Comparison of ENCODE assay signal across 13 cellular contexts in the genomic region with DNA sequence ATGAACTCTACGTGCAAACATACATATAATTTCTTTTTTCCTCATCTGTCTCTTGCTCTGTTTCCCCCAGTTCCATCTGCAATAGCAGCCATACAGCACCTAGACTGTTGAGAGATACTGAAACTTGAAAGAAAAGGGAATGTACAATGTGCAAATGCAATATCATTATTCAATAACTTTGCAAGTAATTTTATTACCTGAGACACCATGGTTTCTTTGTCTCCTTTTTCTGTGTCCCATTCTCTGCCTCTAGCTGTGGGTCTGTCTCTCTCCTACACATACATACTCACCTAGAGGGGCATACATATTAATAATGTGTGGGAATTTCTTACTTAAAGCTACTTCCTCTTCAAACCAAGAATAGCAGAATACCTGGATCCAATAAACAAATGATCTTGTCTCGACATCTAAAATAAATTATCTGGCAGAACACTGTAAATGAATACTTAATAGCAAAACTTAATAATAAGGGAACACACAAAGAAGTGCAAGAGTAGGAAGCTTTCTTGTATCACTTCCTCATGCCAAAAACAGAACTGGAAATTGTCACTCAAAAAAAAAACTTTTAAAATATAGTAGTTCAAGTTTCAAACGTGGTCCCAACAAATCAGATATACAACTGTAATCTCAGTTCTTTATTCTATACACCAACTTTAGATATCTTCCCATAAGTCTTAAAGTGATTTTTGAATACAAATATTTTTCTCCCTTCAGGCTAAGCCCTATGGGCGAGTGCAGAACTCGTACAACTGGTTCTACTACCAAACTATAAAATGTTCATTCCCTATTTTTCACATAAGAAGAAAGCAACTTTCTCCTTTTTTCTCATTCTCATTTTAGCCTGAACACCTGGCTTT.
A peak's percentile ranks its signal among the peaks of the same experiment; 100 is the strongest.
DNase-seq lines count a peak whose midpoint lies in the region; ATAC-seq and TF ChIP-seq lines count a peak whose summit lies in the region.
"Had no signal": no experiment of that assay in that cellular context is flagged by ENCODE, and none has a peak within 500 bp of the region (broad histone marks: within the 10 kb centered on the region; RNA-seq: fewer than 3 reads in every experiment).

No MANE protein-coding gene starts in this region.

- peak; percentile 63 for ATAC-seq in GM18870 (IDR thresholded peaks at IDR 0.05; ENCODE audit: unreplicated experiment)
- ATAC-seq in GM21786 (IDR thresholded peaks at IDR 0.05; ENCODE audit: unreplicated experiment): peak; percentile 50
- ATAC-seq in HG03469 (IDR thresholded peaks at IDR 0.05; ENCODE audit: unreplicated experiment): peak; percentile 39
- ATAC-seq in memory B cell (ENCODE audit: low read depth): peak; percentile 86
- ATAC-seq in natural killer cell: no peak

- H3K27me3 Mint-ChIP-seq in memory B cell: no peaks in the 10 kb centered on the region
- H3K27me3 Mint-ChIP-seq in natural killer cell (ENCODE audit: low read depth in 2 of 2): no peaks in the 10 kb centered on the region
- H3K27me3 Mint-ChIP-seq: brain had no signal

- H3K4me1 Mint-ChIP-seq in memory B cell (peaks cover 26% of the 10 kb centered on the region), natural killer cell (no peaks in the 10 kb centered on the region)

- H3K27ac Mint-ChIP-seq in memory B cell (no peak overlapping the region), natural killer cell (no peak overlapping the region)
- H3K27ac Mint-ChIP-seq: brain; T-helper 2 cell treated with Interferon-gamma antibody and Interleukin-4, amounts not matched to agents 5 μg/mL and 100 μg/mL, for 36 hours had no signal

- no peak for TF ChIP-seq CTCF in natural killer cell (IDR thresholded peaks at IDR 0.05)

- H3K4me3 Mint-ChIP-seq in memory B cell (peak overlapping the region; percentile 51), natural killer cell (no peak overlapping the region)
- H3K4me3 Mint-ChIP-seq: brain; T-helper 2 cell treated with Interferon-gamma antibody and Interleukin-4, amounts not matched to agents 5 μg/mL and 100 μg/mL, for 36 hours had no signal

- no peaks in the 10 kb centered on the region for H3K9me3 Mint-ChIP-seq in memory B cell
- no peaks in the 10 kb centered on the region for H3K9me3 Mint-ChIP-seq in natural killer cell
- H3K9me3 Mint-ChIP-seq: brain; T-helper 2 cell treated with Interferon-gamma antibody and Interleukin-4, amounts not matched to agents 5 μg/mL and 100 μg/mL, for 36 hours had no signal

- no peaks in the 10 kb centered on the region for H3K36me3 Mint-ChIP-seq in memory B cell
- H3K36me3 Mint-ChIP-seq in natural killer cell: no peaks in the 10 kb centered on the region
- H3K36me3 Mint-ChIP-seq: brain had no signal

- intact Hi-C loops in natural killer cell (cut with micrococcal nuclease): no loop called here

- DNase-seq in memory B cell (ENCODE audit: low spot score in 2 of 2): peak in 1 of 2 donors; percentile 9
- no peak for DNase-seq in COLO829 (ENCODE audit: low spot score)
- DNase-seq in natural killer cell: no peak
- DNase-seq in DMS 273 treated with DMSO at 0.1 percent for 48 hours (lab: John Stamatoyannopoulos, UW): no peak
- no peak for DNase-seq in activated T-cell treated with anti-CD3 and anti-CD28 coated beads, Interleukin-2, amount 50 U/mL, for 48 hours
- DNase-seq: DMS79, MG63, NCI-H748 treated with DMSO at 0.1 percent for 48 hours had no signal

Comparison
In these comparisons a context has a peak if more than half of its experiments do, and no peak if none do; other contexts are left out.
1. ATAC-seq: peak in GM18870 (single experiment), GM21786 (single experiment), HG03469 (single experiment) and memory B cell (single experiment); none in natural killer cell (0 of 3).